ENCODE assay signal across 8 cellular contexts in the genomic region with DNA sequence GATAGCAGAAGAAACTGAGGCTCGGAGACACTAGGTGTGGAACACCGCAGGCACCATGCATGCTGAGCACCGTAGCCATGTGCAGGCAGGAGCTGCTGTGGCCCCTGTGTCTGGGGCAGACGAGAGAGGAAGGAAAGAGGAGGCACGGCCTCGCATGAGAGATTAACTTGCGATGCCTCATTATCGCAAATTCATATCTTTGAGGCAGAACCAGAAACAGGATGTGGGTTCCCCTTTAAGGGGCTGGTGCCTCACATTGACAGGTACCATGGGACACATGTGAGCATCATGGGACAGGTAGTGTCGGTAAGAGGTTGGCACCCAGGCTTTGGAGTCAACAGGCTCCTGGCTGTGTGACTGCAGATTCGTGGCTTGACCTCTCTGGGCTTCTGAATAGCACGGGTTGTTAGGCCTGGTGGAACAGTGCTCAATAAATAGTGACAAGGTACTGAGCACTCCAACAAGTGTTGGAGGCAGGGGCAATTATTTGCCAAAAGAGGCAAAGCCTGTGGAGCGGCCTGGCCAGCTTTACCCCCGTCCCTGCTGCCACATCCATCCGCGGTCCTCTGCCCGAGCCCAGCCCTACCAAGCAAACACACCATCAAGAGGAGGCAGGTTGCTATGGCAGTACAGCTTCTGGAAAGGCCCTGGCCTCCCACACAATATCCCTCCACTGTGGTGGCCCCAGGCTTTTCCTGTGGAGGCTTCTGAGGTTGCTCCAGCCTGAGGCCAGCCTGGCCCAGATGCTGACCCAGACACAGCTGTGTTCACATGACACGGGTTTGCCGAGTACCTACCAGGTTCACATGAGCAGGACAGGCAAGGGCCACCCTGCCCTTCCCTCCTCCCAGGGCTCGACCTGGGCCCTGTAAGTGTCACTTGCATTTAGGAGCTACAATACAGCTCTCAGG. TPM values are rescaled to one million over a fixed set of nuclear protein-coding genes. Genes with fewer than 3 reads are reported as not detected.
DNase-seq lines count a peak whose midpoint lies in the region; ATAC-seq lines count a peak whose summit lies in the region.

No MANE protein-coding gene starts in this region.

- in situ Hi-C loops in SK-MEL-5 (cut with HindIII; ENCODE audit: low pct_unique_long_range_greater_than_20kb, low sequenced_read_pairs) = no loop called here

- ATAC-seq in GM21390 (IDR thresholded peaks at IDR 0.05; ENCODE audit: unreplicated experiment) (peak; percentile 51), HG03457 (IDR thresholded peaks at IDR 0.05; ENCODE audit: unreplicated experiment) (no peak), GM18858 (IDR thresholded peaks at IDR 0.05; ENCODE audit: unreplicated experiment) (no peak)

- H2BK12ac ChIP-seq in neuronal stem cell (ENCODE audit: low read length) = no peak overlapping the region

- DNase-seq in SK-MEL-5 (ENCODE audit: low read depth, low spot score) (peak; percentile 16), neuronal stem cell (ENCODE audit: low spot score) (no peak), A172 (ENCODE audit: low spot score) (no peak), cortex of kidney (lab: John Stamatoyannopoulos, UW) (no peak)
- peak; percentile 78 for DNase-seq in activated naive CD4-positive, alpha-beta T cell treated with Interleukin-2 at 50 U/mL for 16 hours

- WGBS in neuronal stem cell (ENCODE audit: extremely low coverage in 2 of 2, insufficient read length in 2 of 2, insufficient replicate concordance in 1 of 2), 2 donors = no CpG with 5 or more reads among the region's 19 CpGs

- no peak overlapping the region for H3K4ac ChIP-seq in neuronal stem cell (ENCODE audit: low read length)

- peaks cover 2 to 7% of the 10 kb centered on the region in 2 donors for H3K4me1 ChIP-seq in neuronal stem cell (ENCODE audit: control insufficient read depth in 2 of 2, insufficient read depth in 1 of 2, low read depth in 1 of 2, low read length in 2 of 2)

- no peak overlapping the region for H2BK15ac ChIP-seq in neuronal stem cell (ENCODE audit: low read length)

- H3K14ac ChIP-seq in neuronal stem cell (ENCODE audit: low read length) = peak overlapping the region; percentile 58

- no peak overlapping the region for H3K4me2 ChIP-seq in neuronal stem cell (ENCODE audit: insufficient read depth, low read length, poor library complexity, severe bottlenecking)

- no peak overlapping the region for H3K9ac ChIP-seq in neuronal stem cell (ENCODE audit: low read depth, low read length, poor library complexity)

- H3K27ac ChIP-seq in neuronal stem cell (replicated peaks; ENCODE audit: low read length) = no peak overlapping the region

- H3K4me3 ChIP-seq in neuronal stem cell (ENCODE audit: low read length in 2 of 2) = no peak overlapping the region

- H3K27me3 ChIP-seq in neuronal stem cell (ENCODE audit: control insufficient read depth in 3 of 3, insufficient read depth in 3 of 3, low read depth in 1 of 3, low read length in 3 of 3) = peaks cover 0 to 8% (median 0%) of the 10 kb centered on the region in 3 experiments

- peak overlapping the region; percentile 15 for H2AK5ac ChIP-seq in neuronal stem cell (ENCODE audit: low read depth, low read length)

- H3K79me1 ChIP-seq in neuronal stem cell (ENCODE audit: low read depth, low read length) = no peaks in the 10 kb centered on the region

- no peak overlapping the region for H4K91ac ChIP-seq in neuronal stem cell (ENCODE audit: low read depth, low read length, poor library complexity)

- H2BK120ac ChIP-seq in neuronal stem cell (ENCODE audit: low read depth, low read length) = no peak overlapping the region

- H3K23ac ChIP-seq in neuronal stem cell (ENCODE audit: low read depth, low read length, poor library complexity) = no peak overlapping the region

- peaks cover 0 to 2% of the 10 kb centered on the region in 2 donors for H3K9me3 ChIP-seq in neuronal stem cell (replicated peaks in 1 of 2; ENCODE audit: control insufficient read depth in 2 of 2, insufficient read depth in 1 of 2, low read depth in 1 of 2, low read length in 2 of 2)

- peak overlapping the region; percentile 26 for H2BK5ac ChIP-seq in neuronal stem cell (ENCODE audit: low read length)

- no peaks in the 10 kb centered on the region for H3K36me3 ChIP-seq in neuronal stem cell (replicated peaks in 1 of 2; ENCODE audit: control insufficient read depth in 2 of 2, insufficient read depth in 2 of 2, low read length in 2 of 2)

- H4K8ac ChIP-seq in neuronal stem cell (ENCODE audit: low read depth, low read length) = no peak overlapping the region

- no peak overlapping the region for H2AFZ ChIP-seq in neuronal stem cell (ENCODE audit: low read length)

- H3K18ac ChIP-seq in neuronal stem cell (ENCODE audit: low read length) = peak overlapping the region; percentile 81

RNA-seq across cellular contexts. Expression of a gene that starts 40.6 kb away (rescaled TPM):
- total RNA-seq in SK-MEL-5 (2014; rRNA removed; shearing (Covaris generic)) = 11.9 and 15.1 TPM in 2 replicates
- polyA plus RNA-seq in SK-MEL-5 (2015; cell fraction: cytosol; rRNA removed) = 13.6 and 15.4 TPM in 2 replicates
- 3.7 and 8.8 TPM in 2 replicates for polyA plus RNA-seq in SK-MEL-5 (2015; cell fraction: nucleus; rRNA removed)
- 6.9 TPM for polyA plus RNA-seq in neuronal stem cell (2013, experiment 1 of 2)
- 7.8 TPM for polyA plus RNA-seq in neuronal stem cell (2013, experiment 2 of 2)
- 14.1 and 15.7 TPM in 2 replicates for total RNA-seq in A172 (2014; rRNA removed; shearing (Covaris generic))

RNA-seq across cellular contexts. Expression of a gene that starts 41.5 kb away (rescaled TPM):
- total RNA-seq in SK-MEL-5 (2014; rRNA removed; shearing (Covaris generic)) = 26.5 and 30.8 TPM in 2 replicates
- polyA plus RNA-seq in SK-MEL-5 (2015; cell fraction: cytosol; rRNA removed) = 21.5 and 27.2 TPM in 2 replicates
- polyA plus RNA-seq in SK-MEL-5 (2015; cell fraction: nucleus; rRNA removed) = 21.4 and 29.9 TPM in 2 replicates
- polyA plus RNA-seq in neuronal stem cell (2013, experiment 1 of 2) = 7.8 TPM
- 7.4 TPM for polyA plus RNA-seq in neuronal stem cell (2013, experiment 2 of 2)
- total RNA-seq in A172 (2014; rRNA removed; shearing (Covaris generic)) = 27.8 and 32.7 TPM in 2 replicates

RNA-seq across cellular contexts. Expression of a gene that starts 45.7 kb away (rescaled TPM):
- total RNA-seq in SK-MEL-5 (2014; rRNA removed; shearing (Covaris generic)) = 28.5 and 31.1 TPM in 2 replicates
- 157 and 182 TPM in 2 replicates for polyA plus RNA-seq in SK-MEL-5 (2015; cell fraction: cytosol; rRNA removed)
- polyA plus RNA-seq in SK-MEL-5 (2015; cell fraction: nucleus; rRNA removed) = 92.1 and 104 TPM in 2 replicates
- polyA plus RNA-seq in neuronal stem cell (2013, experiment 1 of 2) = 22.0 TPM
- 22.8 TPM for polyA plus RNA-seq in neuronal stem cell (2013, experiment 2 of 2)
- 21.4 and 23.6 TPM in 2 replicates for total RNA-seq in A172 (2014; rRNA removed; shearing (Covaris generic))

Comparison
In these comparisons a context has a peak if more than half of its experiments do, and no peak if none do; other contexts are left out.
1. DNase-seq: peak in SK-MEL-5 (single experiment) and activated naive CD4-positive, alpha-beta T cell treated with Interleukin-2 at 50 U/mL for 16 hours (single experiment); none in neuronal stem cell (single experiment), A172 (single experiment) and cortex of kidney (single experiment).